Comparison of ENCODE assay signal across 29 cellular contexts in the genomic region with DNA sequence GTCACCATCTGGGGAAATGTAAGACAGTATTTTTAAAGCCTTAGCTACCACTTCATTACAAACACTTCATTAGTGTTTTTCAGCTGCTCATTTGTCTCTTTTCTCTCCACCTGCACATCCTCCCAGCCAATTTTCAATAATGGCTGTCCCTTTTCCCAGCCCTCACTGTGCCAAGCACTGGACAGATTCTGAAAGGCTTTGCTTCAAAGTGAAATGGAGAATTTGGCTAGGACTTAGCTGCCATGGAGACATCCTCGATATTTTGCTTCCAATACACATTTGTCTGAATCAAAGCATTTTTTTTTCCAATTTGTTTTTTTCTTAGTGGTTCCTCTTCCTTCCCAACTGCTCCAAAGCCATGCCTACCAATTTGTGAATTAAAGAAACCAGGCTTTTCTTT.
"Had no signal": no experiment of that assay in that cellular context is flagged by ENCODE, and none has a peak within 500 bp of the region (broad histone marks: within the 10 kb centered on the region; RNA-seq: fewer than 3 reads in every experiment).

No MANE protein-coding gene starts in this region.

- DNase-seq: activated B cell treated with CpG ODN at 0.5 μM for 24 hours; activated CD4-positive, alpha-beta T cell treated with anti-CD3 and anti-CD28 coated beads, Interleukin-2, amount 50 U/mL, for 1 hour; activated CD8-positive, alpha-beta T cell treated with anti-CD3 and anti-CD28 coated beads for 36 hours; activated T-cell treated with anti-CD3 and anti-CD28 coated beads, Interleukin-2, amount 50 U/mL, for 4 hours; aorta; body of pancreas; cortex of kidney; effector memory CD8-positive, alpha-beta T cell; heart left ventricle; left lung; pancreas; psoas muscle; stimulated activated CD4-positive, alpha-beta T cell treated with anti-CD3 and anti-CD28 coated beads, Interleukin-15, amount 100 ng/mL, for 24 hours; stimulated activated CD4-positive, alpha-beta T cell treated with anti-CD3 and anti-CD28 coated beads, Interleukin-2, amount 100 ng/mL, for 24 hours; stimulated activated naive B cell treated with anti-CD40 and anti-IgM and Interleukin-4, amounts not matched to agents 10 μg/mL and 1 μg/mL and 100 μg/mL, for 72 hours; stomach; T-cell; tibial artery; upper lobe of right lung had no signal

- H3K36me3 Mint-ChIP-seq: activated naive CD4-positive, alpha-beta T cell treated with anti-CD3 and anti-CD28 coated beads, Interleukin-2, amount 50 U/mL, for 72 hours; stimulated activated naive B cell treated with anti-CD40 and anti-IgM and Interleukin-4, amounts not matched to agents 10 μg/mL and 1 μg/mL and 100 μg/mL, for 72 hours; T-cell had no signal

- ATAC-seq: activated CD8-positive, alpha-beta T cell treated with anti-CD3 and anti-CD28 coated beads for 36 hours; activated naive CD4-positive, alpha-beta T cell treated with anti-CD3 and anti-CD28 coated beads, Interleukin-2, amount 50 U/mL, for 72 hours; activated T-cell treated with anti-CD3 and anti-CD28 coated beads, Interleukin-2, amount 50 U/mL, for 4 hours; body of pancreas; effector memory CD8-positive, alpha-beta T cell; gastroesophageal sphincter; heart left ventricle; left lung; pancreas; psoas muscle; stimulated activated naive B cell treated with anti-CD40 and anti-IgM and Interleukin-4, amounts not matched to agents 10 μg/mL and 1 μg/mL and 100 μg/mL, for 72 hours; T-cell; upper lobe of right lung had no signal

- H3K9me3 Mint-ChIP-seq: nephron had no signal

- H3K4me1 Mint-ChIP-seq: activated B cell treated with CpG ODN at 0.5 μM for 24 hours; stimulated activated naive B cell treated with anti-CD40 and anti-IgM and Interleukin-4, amounts not matched to agents 10 μg/mL and 1 μg/mL and 100 μg/mL, for 72 hours; T-cell had no signal

- H3K27me3 ChIP-seq: body of pancreas, cardiac muscle cell, gastroesophageal sphincter, heart left ventricle, left lung, pancreas, right atrium auricular region, stomach, suprapubic skin, tibial artery, upper lobe of right lung had no signal

- H3K36me3 ChIP-seq: cardiac muscle cell, gastroesophageal sphincter, heart left ventricle, left lung, pancreas, right atrium auricular region, stomach, suprapubic skin, tibial artery, upper lobe of right lung had no signal

- H3K9me3 ChIP-seq: body of pancreas, gastroesophageal sphincter, heart left ventricle, pancreas, psoas muscle, right atrium auricular region, suprapubic skin, tibial artery, upper lobe of right lung had no signal

- H3K4me3 ChIP-seq: body of pancreas, cardiac muscle cell, gastroesophageal sphincter, heart left ventricle, left lung, lung, pancreas, psoas muscle, right atrium auricular region, smooth muscle cell, stomach, suprapubic skin, tibial artery, upper lobe of right lung had no signal

- H3K4me1 ChIP-seq: body of pancreas, gastroesophageal sphincter, heart left ventricle, left lung, pancreas, psoas muscle, right atrium auricular region, stomach, suprapubic skin, tibial artery, upper lobe of right lung had no signal

- H3K27ac Mint-ChIP-seq: activated B cell treated with CpG ODN at 0.5 μM for 24 hours; activated CD8-positive, alpha-beta T cell treated with anti-CD3 and anti-CD28 coated beads for 36 hours; activated naive CD4-positive, alpha-beta T cell treated with anti-CD3 and anti-CD28 coated beads, Interleukin-2, amount 50 U/mL, for 72 hours; activated T-helper 2 cell treated with anti-CD3 and anti-CD28 coated beads, Interferon-gamma antibody, Interleukin-2, Interleukin-4, amounts not matched to agents 10 μg/mL and 5 μg/mL and 100 μg/mL, durations not matched to agents 14 hours and 24 hours and 36 hours; effector memory CD8-positive, alpha-beta T cell; nephron; stimulated activated naive B cell treated with anti-CD40 and anti-IgM and Interleukin-4, amounts not matched to agents 10 μg/mL and 1 μg/mL and 100 μg/mL, for 72 hours; T-cell; T-helper 2 cell treated with Interferon-gamma antibody and Interleukin-4, amounts not matched to agents 5 μg/mL and 100 μg/mL, for 36 hours had no signal

- H3K27me3 Mint-ChIP-seq: activated B cell treated with CpG ODN at 0.5 μM for 24 hours; activated CD8-positive, alpha-beta T cell treated with anti-CD3 and anti-CD28 coated beads for 36 hours; effector memory CD8-positive, alpha-beta T cell; stimulated activated naive B cell treated with anti-CD40 and anti-IgM and Interleukin-4, amounts not matched to agents 10 μg/mL and 1 μg/mL and 100 μg/mL, for 72 hours; T-cell had no signal

- H3K4me3 Mint-ChIP-seq: activated B cell treated with CpG ODN at 0.5 μM for 24 hours; activated CD8-positive, alpha-beta T cell treated with anti-CD3 and anti-CD28 coated beads for 36 hours; activated T-cell treated with anti-CD3 and anti-CD28 coated beads, Interleukin-2, amount 50 U/mL, for 4 hours; effector memory CD8-positive, alpha-beta T cell; nephron; stimulated activated naive B cell treated with anti-CD40 and anti-IgM and Interleukin-4, amounts not matched to agents 10 μg/mL and 1 μg/mL and 100 μg/mL, for 72 hours; T-cell; T-helper 2 cell treated with Interferon-gamma antibody and Interleukin-4, amounts not matched to agents 5 μg/mL and 100 μg/mL, for 36 hours had no signal

- H3K4me2 ChIP-seq: smooth muscle cell had no signal

- H3K27ac ChIP-seq: body of pancreas, cardiac muscle cell, gastroesophageal sphincter, heart left ventricle, left lung, pancreas, psoas muscle, right atrium auricular region, stomach, suprapubic skin, tibial artery, upper lobe of right lung had no signal
